Comparison of ENCODE assay signal across 11 cellular contexts in the genomic region with DNA sequence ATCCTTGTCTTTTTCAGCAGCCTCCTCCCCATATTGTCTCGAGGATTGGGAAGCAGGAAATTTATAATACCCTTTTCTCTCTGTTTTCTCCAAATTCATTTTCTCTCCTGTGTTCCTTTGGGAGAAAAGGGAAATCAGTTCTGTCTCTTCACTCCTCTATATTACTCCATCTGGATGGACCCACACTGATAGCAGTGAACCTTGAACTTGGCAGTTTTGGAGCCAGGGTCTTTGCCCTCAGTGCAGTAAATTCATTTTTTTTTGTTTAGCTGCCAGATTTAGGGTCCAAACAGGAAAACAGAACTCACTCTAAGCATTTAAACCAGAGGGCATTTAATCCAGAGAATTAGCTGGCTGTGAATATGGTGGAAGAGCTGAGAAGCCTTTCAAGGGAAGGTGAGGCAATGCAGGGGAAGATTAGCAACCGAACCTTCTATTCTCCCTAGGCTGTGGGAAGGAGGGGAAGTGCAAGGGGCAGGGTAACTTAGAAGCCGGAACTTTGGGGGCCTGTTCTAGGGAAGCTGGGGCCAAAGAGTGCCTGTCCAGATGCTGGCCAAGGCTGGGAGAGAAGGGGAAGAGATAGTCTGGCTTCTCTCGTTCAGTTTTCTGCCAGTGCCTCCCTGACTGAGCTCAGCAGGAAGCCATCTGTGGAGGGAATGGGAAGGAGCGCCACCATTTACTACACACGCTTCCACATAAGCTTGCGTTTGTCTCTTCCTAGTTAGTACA. TPM values are rescaled to one million over a fixed set of nuclear protein-coding genes. Genes with fewer than 3 reads are reported as not detected.
A peak's percentile ranks its signal among the peaks of the same experiment; 100 is the strongest.
DNase-seq lines count a peak whose midpoint lies in the region; ATAC-seq and TF ChIP-seq lines count a peak whose summit lies in the region.
"Had no signal": no experiment of that assay in that cellular context is flagged by ENCODE, and none has a peak within 500 bp of the region (broad histone marks: within the 10 kb centered on the region; RNA-seq: fewer than 3 reads in every experiment).

No MANE protein-coding gene starts in this region.

- H3K79me2 ChIP-seq in Karpas-422 (ENCODE audit: low read length) (peaks cover 77% of the 10 kb centered on the region), mesendoderm (ENCODE audit: control insufficient read depth, insufficient read depth, low read length) (no peaks in the 10 kb centered on the region)

- H3K4ac ChIP-seq in mesendoderm (ENCODE audit: low read depth, low read length): no peak overlapping the region

- no peak overlapping the region for H3K4me3 ChIP-seq in Karpas-422 (ENCODE audit: low read length)
- H3K4me3 ChIP-seq in adrenal gland: no peak overlapping the region
- H3K4me3 ChIP-seq in mesendoderm (ENCODE audit: low read length): no peak overlapping the region

- H3K23ac ChIP-seq in mesendoderm (ENCODE audit: low read length): no peak overlapping the region

- no peak overlapping the region for H3K56ac ChIP-seq in mesendoderm (ENCODE audit: low read length)

- TF ChIP-seq POLR2A in adrenal gland (IDR thresholded peaks at IDR 0.05): no peak

- no peak for TF ChIP-seq CTCF in adrenal gland (IDR thresholded peaks at IDR 0.05)

- no peaks in the 10 kb centered on the region for H3K9me2 ChIP-seq in Karpas-422 (replicated peaks; ENCODE audit: insufficient read depth, low read length)

- peak; percentile 24 for DNase-seq in COR-L47 (lab: John Stamatoyannopoulos, UW)
- DNase-seq in Karpas-422: no peak
- DNase-seq in adrenal gland: peak in 4 of 7 donors; percentile 31 to 43 (median 38)
- DNase-seq in mesendoderm: peak; percentile 30
- DNase-seq in RKO (ENCODE audit: low spot score): no peak
- DNase-seq: activated T-cell treated with anti-CD3 and anti-CD28 coated beads for 4 hours had no signal

- H3K27ac ChIP-seq in Karpas-422 (ENCODE audit: low read length) (peak overlapping the region; percentile 48), adrenal gland (peak overlapping the region in 3 of 5 donors; percentile 28 to 53 (median 28)), mesendoderm (ENCODE audit: low read depth, low read length) (no peak overlapping the region)

- H2BK5ac ChIP-seq in mesendoderm (ENCODE audit: low read length): no peak overlapping the region

- H3K4me2 ChIP-seq in Karpas-422 (ENCODE audit: low read depth, low read length, poor library complexity, severe bottlenecking): peak overlapping the region; percentile 32
- H3K4me2 ChIP-seq in mesendoderm (ENCODE audit: low read length): no peak overlapping the region

- peaks cover 5% of the 10 kb centered on the region; the same call in 1 of the 2 replicates for H3K36me3 ChIP-seq in Karpas-422 (ENCODE audit: insufficient read depth, low read length)
- H3K36me3 ChIP-seq in adrenal gland (replicated peaks in 1 of 2): no peaks in the 10 kb centered on the region
- no peaks in the 10 kb centered on the region for H3K36me3 ChIP-seq in mesendoderm (ENCODE audit: control insufficient read depth, insufficient read depth, low read length)

- no peaks in the 10 kb centered on the region for H4K20me1 ChIP-seq in Karpas-422 (ENCODE audit: insufficient read depth, low read depth, low read length)

- H3K4me1 ChIP-seq in Karpas-422 (ENCODE audit: low read length): peaks cover 44% of the 10 kb centered on the region
- peaks cover 18 to 32% of the 10 kb centered on the region in 2 donors for H3K4me1 ChIP-seq in adrenal gland (replicated peaks in 1 of 2)
- peaks cover 3% of the 10 kb centered on the region for H3K4me1 ChIP-seq in mesendoderm (ENCODE audit: control insufficient read depth, low read depth, low read length)

- H2AK5ac ChIP-seq in mesendoderm (ENCODE audit: low read length): no peak overlapping the region

- no peak overlapping the region for H4K8ac ChIP-seq in mesendoderm (ENCODE audit: low read depth, low read length)

- no peaks in the 10 kb centered on the region for H3K79me1 ChIP-seq in mesendoderm (ENCODE audit: low read length)

- H4K5ac ChIP-seq in mesendoderm (ENCODE audit: low read length): no peak overlapping the region

- H3K9ac ChIP-seq in Karpas-422 (ENCODE audit: low read length) (peak overlapping the region; percentile 18; the same call in 1 of the 2 replicates), mesendoderm (ENCODE audit: low read length) (no peak overlapping the region)

- no peak overlapping the region for H2BK15ac ChIP-seq in mesendoderm (replicated peaks; ENCODE audit: low read depth)

- no peak overlapping the region for H2AFZ ChIP-seq in Karpas-422 (ENCODE audit: low read length)

- H3K9me3 ChIP-seq in Karpas-422 (ENCODE audit: low read length): no peaks in the 10 kb centered on the region
- H3K9me3 ChIP-seq in adrenal gland (replicated peaks in 1 of 3): no peaks in the 10 kb centered on the region

- H3K27me3 ChIP-seq in Karpas-422 (ENCODE audit: low read length) (no peaks in the 10 kb centered on the region), adrenal gland (no peaks in the 10 kb centered on the region), mesendoderm (ENCODE audit: insufficient read depth, low read length, poor library complexity) (no peaks in the 10 kb centered on the region)

- H2BK120ac ChIP-seq in mesendoderm (ENCODE audit: low read depth, low read length): no peak overlapping the region

- ATAC-seq in HG03457 (IDR thresholded peaks at IDR 0.05; ENCODE audit: unreplicated experiment) (no peak), HG03108 (IDR thresholded peaks at IDR 0.05; ENCODE audit: unreplicated experiment) (no peak), HG03097 (IDR thresholded peaks at IDR 0.05; ENCODE audit: low FRiP score, unreplicated experiment) (no peak)

- 58 to 63% (median 61%) methylated on average over 7 of the region's 7 CpGs for whole genome bisulfite sequencing in adrenal gland, 4 donors
- WGBS in mesendoderm (ENCODE audit: extremely low coverage, insufficient coverage, low lambda C conversion rate): no CpG with 5 or more reads among the region's 7 CpGs

- H3K18ac ChIP-seq in mesendoderm (ENCODE audit: low read length): peak overlapping the region; percentile 44

- intact Hi-C loops in adrenal gland (cut with DNase I): no loop called here

RNA-seq across cellular contexts. Expression of a gene that starts 16.3 kb away (rescaled TPM):
- 8.5 and 18.0 TPM in 2 replicates for total RNA-seq in Karpas-422 (2014; rRNA removed; shearing (Covaris generic); ENCODE audit: low replicate concordance)
- 10 to 100 TPM; 10.1 to 69.9 (median 24.1) TPM for total RNA-seq in adrenal gland
- polyA plus RNA-seq in adrenal gland: 10 to 100 TPM; 13.5 to 46.4 (median 39.0) TPM
- polyA plus RNA-seq in mesendoderm (2013, experiment 1 of 2): 11.4 TPM
- 11.0 TPM for polyA plus RNA-seq in mesendoderm (2013, experiment 2 of 2)

RNA-seq across cellular contexts. Expression of a gene that starts 21.0 kb away (rescaled TPM):
- 1.1 and 4.2 TPM in 2 replicates for total RNA-seq in Karpas-422 (2014; rRNA removed; shearing (Covaris generic); ENCODE audit: low replicate concordance)
- 1 to 10 TPM in 2 of 8 donors, not detected in 6; 1.1 to 2.0 TPM for total RNA-seq in adrenal gland
- 1 to 10 TPM in 1 of 3 donors, under 1 TPM in 1, not detected in 1; 0.56 to 1.3 TPM for polyA plus RNA-seq in adrenal gland
- 0.70 TPM for polyA plus RNA-seq in mesendoderm (2013, experiment 1 of 2)
- 0.85 TPM for polyA plus RNA-seq in mesendoderm (2013, experiment 2 of 2)
- total RNA-seq: M059J, SK-MEL-5 had no signal

RNA-seq across cellular contexts. Expression of a gene that starts 26.0 kb away (rescaled TPM):
- 13.4 and 13.8 TPM in 2 replicates for total RNA-seq in Karpas-422 (2014; rRNA removed; shearing (Covaris generic); ENCODE audit: low replicate concordance)
- 10 to 100 TPM; 17.1 to 41.2 (median 28.9) TPM for total RNA-seq in adrenal gland
- polyA plus RNA-seq in adrenal gland: 10 to 100 TPM in 2 of 3 donors, 1 to 10 TPM in 1; 6.4 to 24.7 (median 13.5) TPM
- polyA plus RNA-seq in mesendoderm (2013, experiment 1 of 2): 10.1 TPM
- polyA plus RNA-seq in mesendoderm (2013, experiment 2 of 2): 10.0 TPM

RNA-seq across cellular contexts. Expression of a gene that starts 26.0 kb away (rescaled TPM):
- total RNA-seq in Karpas-422 (2014; rRNA removed; shearing (Covaris generic); ENCODE audit: low replicate concordance): 54.9 and 74.2 TPM in 2 replicates
- 10 to 100 TPM; 28.5 to 74.5 (median 52.6) TPM for total RNA-seq in adrenal gland
- 10 to 100 TPM; 42.4 to 84.8 (median 79.0) TPM for polyA plus RNA-seq in adrenal gland
- 35.0 TPM for polyA plus RNA-seq in mesendoderm (2013, experiment 1 of 2)
- 35.8 TPM for polyA plus RNA-seq in mesendoderm (2013, experiment 2 of 2)

RNA-seq across cellular contexts. Expression of a gene that starts 37.0 kb away (rescaled TPM):
- 0.07 and 0.90 TPM in 2 replicates for total RNA-seq in Karpas-422 (2014; rRNA removed; shearing (Covaris generic); ENCODE audit: low replicate concordance)
- 1 to 10 TPM in 7 of 8 donors, under 1 TPM in 1; 0.98 to 3.6 (median 2.7) TPM for total RNA-seq in adrenal gland
- 1 to 10 TPM; 1.2 to 9.2 (median 4.2) TPM for polyA plus RNA-seq in adrenal gland
- polyA plus RNA-seq in mesendoderm (2013, experiment 1 of 2): 0.08 TPM
- 0.14 TPM for polyA plus RNA-seq in mesendoderm (2013, experiment 2 of 2)

Comparison
In these comparisons a context has a peak if more than half of its experiments do, and no peak if none do; other contexts are left out.
1. DNase-seq: peak in COR-L47 (single experiment), adrenal gland (4 of 7) and mesendoderm (single experiment); none in Karpas-422 (single experiment) and RKO (single experiment).